In genomic region chr11:72190581-72191205, GRCh38 we compare ENCODE assay signal across 1 cellular context.
TF ChIP-seq lines count a peak whose summit lies in the region.

No MANE protein-coding gene starts in this region.

TF ChIP-seq in K562, 482 proteins besides CTCF, POLR2A, EP300 and RAD21:
- TF ChIP-seq MBD1 (CRISPR knock-in tag; IDR thresholded peaks at IDR 0.05) (no peak), BRF2 (IDR thresholded peaks at IDR 0.05; ENCODE audit: borderline replicate concordance, insufficient read depth, insufficient read length) (no peak), PHB (CRISPR knock-in tag; IDR thresholded peaks at IDR 0.05) (no peak), LEF1 (IDR thresholded peaks at IDR 0.05) (no peak), CEBPZ (IDR thresholded peaks at IDR 0.05; ENCODE audit: borderline replicate concordance, low read depth, low read length) (no peak)
